ENCODE assay signal across 24 cellular contexts in genomic region chr3:167808910-167809309, GRCh38.
"Had no signal": no experiment of that assay in that cellular context is flagged by ENCODE, and none has a peak within 500 bp of the region (broad histone marks: within the 10 kb centered on the region; RNA-seq: fewer than 3 reads in every experiment).

No MANE protein-coding gene starts in this region.

- H3K9me3 ChIP-seq: lower lobe of right lung, mucosa of descending colon, right lobe of liver, testis had no signal

- H3K4me3 ChIP-seq: lower lobe of right lung, mucosa of descending colon, right lobe of liver, skin epidermis, testis had no signal

- H3K27ac ChIP-seq: brain microvascular endothelial cell, lower lobe of right lung, right lobe of liver, skin epidermis, testis had no signal

- H3K4me1 ChIP-seq: right lobe of liver, testis had no signal

- FAIRE-seq: frontal cortex, urothelium cell line had no signal

- H3K27me3 ChIP-seq: brain microvascular endothelial cell, right lobe of liver, testis had no signal

- ATAC-seq: activated CD4-positive, alpha-beta T cell treated with anti-CD3 and anti-CD28 coated beads for 36 hours; activated T-cell treated with anti-CD3 and anti-CD28 coated beads, Interleukin-2, amount 50 U/mL, for 72 hours; esophagus mucosa; left lobe of liver; mucosa of descending colon; stimulated activated naive CD8-positive, alpha-beta T cell treated with anti-CD3 and anti-CD28 coated beads, Interleukin-15, Interleukin-2, amounts not matched to agents 100 U/mL and 50 U/mL, for 24 hours had no signal

- DNase-seq: activated CD4-positive, alpha-beta T cell treated with anti-CD3 and anti-CD28 coated beads for 36 hours; activated CD4-positive, CD25-positive, alpha-beta regulatory T cell; activated naive CD4-positive, alpha-beta T cell treated with Interleukin-2 at 50 U/mL for 16 hours; activated T-cell treated with anti-CD3 and anti-CD28 coated beads for 4 hours; activated T-cell treated with anti-CD3 and anti-CD28 coated beads, Interleukin-2, amount 50 U/mL, for 72 hours; aorta; brain microvascular endothelial cell; cortex of kidney; endodermal cell; kidney glomerular epithelial cell; lower lobe of right lung; mesendoderm; mucosa of descending colon; right lobe of liver; stimulated activated CD4-positive, alpha-beta T cell treated with anti-CD3 and anti-CD28 coated beads, Interleukin-12 subunit alpha, Interleukin-12 subunit beta, amount 100 ng/mL, for 4 hours; stimulated activated CD4-positive, alpha-beta T cell treated with anti-CD3 and anti-CD28 coated beads, Interleukin-4, amount 100 ng/mL, for 1 hour; stimulated activated naive CD8-positive, alpha-beta T cell treated with anti-CD3 and anti-CD28 coated beads, Interleukin-15, Interleukin-2, amounts not matched to agents 100 U/mL and 50 U/mL, for 24 hours; testis; trophoblast cell had no signal

- H3K36me3 ChIP-seq: brain microvascular endothelial cell, lower lobe of right lung, right lobe of liver had no signal
